Comparison of ENCODE assay signal across 8 cellular contexts in genomic region chr18:77067315-77068061, GRCh38.
DNase-seq lines count a peak whose midpoint lies in the region; ATAC-seq and TF ChIP-seq lines count a peak whose summit lies in the region.

No MANE protein-coding gene starts in this region.

- peak; percentile 37 for ATAC-seq in HG03025 (IDR thresholded peaks at IDR 0.05; ENCODE audit: low FRiP score, unreplicated experiment)

- DNase-seq in GM12865 (ENCODE audit: low read depth) (peak; percentile 84), SW480 (ENCODE audit: low spot score) (peak; percentile 62), kidney epithelial cell (ENCODE audit: low read depth) (no peak), NCI-H510A (lab: John Stamatoyannopoulos, UW) (no peak), HuH-7.5 (ENCODE audit: low spot score) (no peak)
- peak; percentile 58 for DNase-seq in stimulated activated CD4-positive, alpha-beta T cell treated with anti-CD3 and anti-CD28 coated beads, Interleukin-2, amount 100 ng/mL, for 4 hours (ENCODE audit: low read depth)

- H3K4me3 ChIP-seq in GM12865 (ENCODE audit: low read depth, low read length) (peak overlapping the region; percentile 33), kidney epithelial cell (ENCODE audit: low read depth, low read length) (no peak overlapping the region)

- H3K36me3 ChIP-seq in kidney epithelial cell (ENCODE audit: control insufficient read depth, insufficient read depth, low read length) = peaks cover 1% of the 10 kb centered on the region

- 27 to 76% (median 32%) methylated on average over 14 of the region's 14 CpGs for WGBS in adipose tissue, 3 donors

- TF ChIP-seq CTCF in GM12865 (IDR thresholded peaks at IDR 0.05; ENCODE audit: insufficient read depth, low read depth, low read length, missing control alignments) (no peak), kidney epithelial cell (IDR thresholded peaks at IDR 0.05; ENCODE audit: insufficient read depth, low read length, poor library complexity, severe bottlenecking) (peak; percentile 11)

- H3K27me3 ChIP-seq in kidney epithelial cell (ENCODE audit: control insufficient read depth, insufficient read depth, low read length) = no peaks in the 10 kb centered on the region

- H3K27ac ChIP-seq in adipose tissue (ENCODE audit: low read depth, low read length) = peak overlapping the region; percentile 84

Comparison
In these comparisons a context has a peak if more than half of its experiments do, and no peak if none do; other contexts are left out.
1. DNase-seq: peak in GM12865 (single experiment), SW480 (single experiment) and stimulated activated CD4-positive, alpha-beta T cell treated with anti-CD3 and anti-CD28 coated beads, Interleukin-2, amount 100 ng/mL, for 4 hours (single experiment); none in kidney epithelial cell (single experiment), NCI-H510A (single experiment) and HuH-7.5 (single experiment).